In genomic region chr3:119676771-119677640, GRCh38 we compare ENCODE assay signal across 8 cellular contexts. TPM values are rescaled to one million over a fixed set of nuclear protein-coding genes. Genes with fewer than 3 reads are reported as not detected.
DNase-seq lines count a peak whose midpoint lies in the region; ATAC-seq, FAIRE-seq and TF ChIP-seq lines count a peak whose summit lies in the region.

A gene with protein sequence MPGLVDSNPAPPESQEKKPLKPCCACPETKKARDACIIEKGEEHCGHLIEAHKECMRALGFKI (minus strand): TSS chr3:119677406. CDS start chr3:119677310, 96 bp downstream.

- H4K8ac ChIP-seq in IMR-90 (ENCODE audit: low read depth in 2 of 2, low read length in 2 of 2), result peak within 1 kb of the TSS; percentile 92 to 100

- peak within 1 kb of the TSS; percentile 64 for H3K56ac ChIP-seq in IMR-90 (ENCODE audit: extremely low read depth, insufficient read depth, low read length)

- peak within 1 kb of the TSS; percentile 97 for H3K23ac ChIP-seq in IMR-90 (ENCODE audit: low read depth, low read length)

- no peak within 1 kb of the TSS for H2AK5ac ChIP-seq in IMR-90 (ENCODE audit: low read depth, low read length)

- DNase-seq in D721Med (ENCODE audit: insufficient read length, low spot score), result peak; percentile 71
- peak; percentile 94 for DNase-seq in IMR-90
- peak; percentile 98 for DNase-seq in OCI-M1 (lab: John Stamatoyannopoulos, UW)
- DNase-seq in activated T-cell treated with anti-CD3 and anti-CD28 coated beads for 24 hours (ENCODE audit: low read depth), result peak; percentile 92
- DNase-seq in epithelial cell of esophagus (ENCODE audit: low read depth), result peak; percentile 97
- DNase-seq in stimulated activated CD8-positive, alpha-beta memory T cell treated with anti-CD3 and anti-CD28 coated beads, Interleukin-4, amount 100 ng/mL, for 1 hour (ENCODE audit: low read depth in 2 of 2, low spot score in 1 of 2), result peak; percentile 82 to 93

- no peaks in the 10 kb centered on the region for H3K27me3 ChIP-seq in IMR-90 (ENCODE audit: control insufficient read depth, insufficient read depth, low read length)
- H3K27me3 ChIP-seq in mononuclear cell (ENCODE audit: insufficient read depth, low read length), result no peaks in the 10 kb centered on the region

- peak within 1 kb of the TSS; percentile 98 for H2AFZ ChIP-seq in IMR-90 (replicated peaks; ENCODE audit: low read length, poor library complexity)

- H3K4me2 ChIP-seq in IMR-90 (ENCODE audit: low read depth, low read length), result peak within 1 kb of the TSS; percentile 93

- H3K4ac ChIP-seq in IMR-90 (ENCODE audit: low read depth, low read length), result peak within 1 kb of the TSS; percentile 86

- no peak for TF ChIP-seq CTCF in D721Med (IDR thresholded peaks at IDR 0.05; ENCODE audit: insufficient read depth, missing control alignments)
- TF ChIP-seq CTCF in IMR-90 (conservative IDR thresholded peaks at IDR 0.05; ENCODE audit: low read depth, low read length), result no peak
- no peak for TF ChIP-seq CTCF in epithelial cell of esophagus (IDR thresholded peaks at IDR 0.05; ENCODE audit: insufficient read depth, low read depth, low read length, missing control alignments)

- peak within 1 kb of the TSS; percentile 57 for H4K91ac ChIP-seq in IMR-90 (ENCODE audit: insufficient read depth, low read depth, low read length)

- H3K4me3 ChIP-seq in IMR-90 (ENCODE audit: insufficient read depth, low read depth, low read length) (peak within 1 kb of the TSS; percentile 85), epithelial cell of esophagus (ENCODE audit: low read length) (peak within 1 kb of the TSS; percentile 74), mononuclear cell (ENCODE audit: low read length) (peak within 1 kb of the TSS; percentile 64)

- peaks cover 6 to 15% of the 10 kb centered on the region in 2 experiments for H3K79me1 ChIP-seq in IMR-90 (ENCODE audit: low read depth in 1 of 2, low read length in 2 of 2)

- H3K36me3 ChIP-seq in IMR-90 (ENCODE audit: control insufficient read depth, insufficient read depth, low read length), result peaks cover 6% of the 10 kb centered on the region

- POLR2A ChIA-PET in IMR-90 (lab: Charles Lee; ENCODE audit: unreplicated experiment), result no interaction called here

- peaks cover 4% of the 10 kb centered on the region; the same call in 1 of the 2 replicates for H3K9me1 ChIP-seq in IMR-90 (ENCODE audit: insufficient read depth, low read length)

- no peak for TF ChIP-seq RAD21 in IMR-90 (IDR thresholded peaks at IDR 0.05; ENCODE audit: low read length)

- intact Hi-C loops in IMR-90 (cut with micrococcal nuclease), result loop anchor here (1.0 kb wide), 1 partner anchor 179 kb away; the partner anchor contains the start of gene TIMMDC1

- H3K9me3 ChIP-seq in IMR-90 (ENCODE audit: control insufficient read depth, insufficient read depth, low read length) (no peaks in the 10 kb centered on the region), mononuclear cell (ENCODE audit: low read depth, low read length) (no peaks in the 10 kb centered on the region)

- H2BK5ac ChIP-seq in IMR-90 (ENCODE audit: low read depth, low read length, poor library complexity, severe bottlenecking), result peak within 1 kb of the TSS; percentile 36

- peak within 1 kb of the TSS; percentile 35; the same call in 1 of the 2 replicates for H3K18ac ChIP-seq in IMR-90 (ENCODE audit: low read depth, low read length)

- H2BK15ac ChIP-seq in IMR-90 (ENCODE audit: low read depth, low read length), result peak within 1 kb of the TSS; percentile 17; the same call in 2 of the 3 replicates

- in situ Hi-C loops in IMR-90 (cut with MboI; ENCODE audit: low sequenced_read_pairs), result loop anchor here (25.0 kb wide), 4 partner anchors 165 to 790 kb away; partner anchors contain the start of genes ARHGAP31 and TEX55

- WGBS in IMR-90 (ENCODE audit: extremely low coverage in 2 of 2, insufficient read length in 1 of 2), 2 experiments, result 1% methylated on average over 14 of the region's 54 CpGs; no CpG with 5 or more reads in 1 of the 2 experiments

- peak within 1 kb of the TSS; percentile 99 for H3K14ac ChIP-seq in IMR-90 (replicated peaks; ENCODE audit: low read depth, low read length)

- no TSS peak for BruUV-seq in IMR-90 (replicated peaks; lab: Mats Ljungman, UMichigan)

- H3K9ac ChIP-seq in IMR-90 (ENCODE audit: low read depth, low read length), result peak within 1 kb of the TSS; percentile 72

- H2AK9ac ChIP-seq in IMR-90 (replicated peaks; ENCODE audit: low read depth, low read length, poor library complexity), result peak within 1 kb of the TSS; percentile 87

- dilution Hi-C loops in IMR-90 (cut with HindIII; ENCODE audit: low sequenced_read_pairs, unreplicated experiment), result no loop called here

- CTCF ChIA-PET in IMR-90 (lab: Yijun Ruan, JAX), result no interaction called here

- peak within 1 kb of the TSS; percentile 61; the same call in 1 of the 2 replicates for H2BK20ac ChIP-seq in IMR-90 (ENCODE audit: low read depth, low read length)

- H3K27ac ChIP-seq in IMR-90 (ENCODE audit: insufficient read depth, low read length), result peak within 1 kb of the TSS; percentile 46

- no peaks in the 10 kb centered on the region for H4K20me1 ChIP-seq in IMR-90 (ENCODE audit: insufficient read depth, low read length)

- H2BK120ac ChIP-seq in IMR-90 (ENCODE audit: low read depth, low read length), result peak within 1 kb of the TSS; percentile 56

- ATAC-seq in GM21528 (IDR thresholded peaks at IDR 0.05; ENCODE audit: low FRiP score, unreplicated experiment) (peak; percentile 91), IMR-90 (ENCODE audit: low read depth) (peak; percentile 90)

- peak; percentile 84 for FAIRE-seq in D721Med (lab: Jason Lieb, UNC)

- no peaks in the 10 kb centered on the region for H3K4me1 ChIP-seq in IMR-90 (ENCODE audit: control insufficient read depth, insufficient read depth, low read length)
- peaks cover 17% of the 10 kb centered on the region for H3K4me1 ChIP-seq in mononuclear cell (ENCODE audit: insufficient read depth, low read length)

- TF ChIP-seq POLR2A in IMR-90 (IDR thresholded peaks at IDR 0.05; ENCODE audit: low read depth, low read length), result peak; percentile 68; the same call in 1 of the 2 replicates

- peak within 1 kb of the TSS; percentile 98 for H4K5ac ChIP-seq in IMR-90 (ENCODE audit: low read depth, low read length)

TF ChIP-seq in IMR-90, 13 proteins besides CTCF, POLR2A, EP300 and RAD21:
- TF ChIP-seq MAFK (IDR thresholded peaks at IDR 0.05; ENCODE audit: low read depth, low read length) (no peak), RCOR1 (IDR thresholded peaks at IDR 0.05; ENCODE audit: insufficient replicate concordance, low read length) (no peak), SMC3 (IDR thresholded peaks at IDR 0.05; ENCODE audit: low read depth, low read length) (no peak), FOS (IDR thresholded peaks at IDR 0.05; ENCODE audit: low read depth, low read length) (no peak), ELK1 (IDR thresholded peaks at IDR 0.05; ENCODE audit: borderline replicate concordance, low read depth, low read length) (no peak), MXI1 (IDR thresholded peaks at IDR 0.05; ENCODE audit: borderline replicate concordance, low read depth, low read length) (0 out of 2 replicates have a peak, but pooled peaks have one; percentile 39), RFX5 (IDR thresholded peaks at IDR 0.05; ENCODE audit: low read depth, low read length) (no peak), CEBPB (IDR thresholded peaks at IDR 0.05; ENCODE audit: low read depth, low read length) (no peak), NFE2L2 (IDR thresholded peaks at IDR 0.05; ENCODE audit: low read depth, low read length) (no peak), USF2 (IDR thresholded peaks at IDR 0.05; ENCODE audit: low read depth, low read length) (no peak), MAZ (IDR thresholded peaks at IDR 0.05; ENCODE audit: borderline replicate concordance, low read depth, low read length) (peak; percentile 25; the same call in 1 of the 2 replicates), CHD1 (IDR thresholded peaks at IDR 0.05; ENCODE audit: low read depth, low read length) (no peak), BHLHE40 (IDR thresholded peaks at IDR 0.05; ENCODE audit: low read depth, low read length) (no peak)
TF ChIP-seq in IMR-90: peak in this region for 2.

RNA-seq across cellular contexts. Expression of the gene that starts here (rescaled TPM):
- total RNA-seq in IMR-90 (2012; rRNA removed), result 2.0 and 8.6 TPM in 2 replicates
- polyA plus RNA-seq in IMR-90 (2012; rRNA removed), result 24.5 and 31.7 TPM in 2 replicates
- polyA plus RNA-seq in IMR-90 (2012; cell fraction: cytosol; rRNA removed), result 6.0 and 14.4 TPM in 2 replicates
- 1.1 and 6.1 TPM in 2 replicates for polyA plus RNA-seq in IMR-90 (2012; cell fraction: nucleus; rRNA removed; ENCODE audit: low replicate concordance)
- 21.5 TPM for total RNA-seq in mononuclear cell

Comparison
In these comparisons a context has a peak if more than half of its experiments do, and no peak if none do; other contexts are left out.
1. Peak in every context shown above with its lines: DNase-seq, ATAC-seq, H3K4me3 ChIP-seq and H3K27ac ChIP-seq.